ENCODE assay signal across 1 cellular context in the genomic region with DNA sequence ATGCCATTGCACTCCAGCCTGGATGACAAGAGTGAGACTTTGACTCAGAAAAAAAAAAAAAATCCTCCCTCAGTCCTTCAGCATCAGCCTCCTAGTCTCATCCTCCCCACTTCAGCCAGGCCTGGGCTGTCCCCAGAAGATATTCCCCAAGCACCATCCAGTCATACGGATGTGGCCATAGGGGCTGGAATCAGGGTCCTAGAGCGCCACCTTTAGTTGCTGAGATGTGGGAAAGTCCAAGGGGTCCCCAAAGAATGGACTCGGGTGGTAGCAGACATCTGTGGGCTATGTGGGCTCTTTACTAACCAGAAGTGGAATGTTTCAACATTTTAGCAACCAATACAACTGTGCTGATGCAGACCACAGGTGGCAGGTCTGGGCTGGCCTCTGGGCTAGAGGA.
TF ChIP-seq lines count a peak whose summit lies in the region.

No MANE protein-coding gene starts in this region.

TF ChIP-seq in IMR-90, 13 proteins besides CTCF, POLR2A, EP300 and RAD21:
- TF ChIP-seq BHLHE40 (IDR thresholded peaks at IDR 0.05; ENCODE audit: low read depth, low read length) = no peak
- no peak for TF ChIP-seq FOS (IDR thresholded peaks at IDR 0.05; ENCODE audit: low read depth, low read length)
- TF ChIP-seq MAZ (IDR thresholded peaks at IDR 0.05; ENCODE audit: borderline replicate concordance, low read depth, low read length) = no peak
- TF ChIP-seq RCOR1 (IDR thresholded peaks at IDR 0.05; ENCODE audit: insufficient replicate concordance, low read length) = no peak
- TF ChIP-seq MAFK (IDR thresholded peaks at IDR 0.05; ENCODE audit: low read depth, low read length) = no peak
- TF ChIP-seq USF2 (IDR thresholded peaks at IDR 0.05; ENCODE audit: low read depth, low read length) = no peak
- TF ChIP-seq, protein P1, sequence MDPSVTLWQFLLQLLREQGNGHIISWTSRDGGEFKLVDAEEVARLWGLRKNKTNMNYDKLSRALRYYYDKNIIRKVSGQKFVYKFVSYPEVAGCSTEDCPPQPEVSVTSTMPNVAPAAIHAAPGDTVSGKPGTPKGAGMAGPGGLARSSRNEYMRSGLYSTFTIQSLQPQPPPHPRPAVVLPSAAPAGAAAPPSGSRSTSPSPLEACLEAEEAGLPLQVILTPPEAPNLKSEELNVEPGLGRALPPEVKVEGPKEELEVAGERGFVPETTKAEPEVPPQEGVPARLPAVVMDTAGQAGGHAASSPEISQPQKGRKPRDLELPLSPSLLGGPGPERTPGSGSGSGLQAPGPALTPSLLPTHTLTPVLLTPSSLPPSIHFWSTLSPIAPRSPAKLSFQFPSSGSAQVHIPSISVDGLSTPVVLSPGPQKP (IDR thresholded peaks at IDR 0.05; ENCODE audit: borderline replicate concordance, low read depth, low read length) = no peak
- no peak for TF ChIP-seq MXI1 (IDR thresholded peaks at IDR 0.05; ENCODE audit: borderline replicate concordance, low read depth, low read length)
